In the genomic region with DNA sequence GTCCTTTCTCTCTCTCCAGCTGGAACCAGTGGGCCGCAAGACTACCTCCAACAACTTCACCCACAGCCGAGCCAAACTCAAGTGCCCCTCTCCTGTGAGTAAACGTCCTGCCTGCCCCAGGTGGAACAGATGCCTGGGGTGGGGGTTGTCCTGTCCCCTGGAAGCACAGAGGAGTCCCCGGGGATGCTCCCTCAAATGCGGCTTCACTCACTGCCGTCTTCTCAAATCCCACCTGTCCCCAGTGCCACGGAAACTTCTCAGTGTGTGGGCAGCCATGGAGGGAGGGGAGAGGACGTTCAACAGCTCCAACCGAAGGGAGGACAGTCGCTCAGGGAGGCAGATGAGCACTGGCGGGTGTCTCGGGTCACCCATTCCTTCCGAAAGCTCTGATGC, we compare ENCODE assay signal across 19 cellular contexts.
DNase-seq lines count a peak whose midpoint lies in the region; TF ChIP-seq lines count a peak whose summit lies in the region.
"Had no signal": no experiment of that assay in that cellular context is flagged by ENCODE, and none has a peak within 500 bp of the region (broad histone marks: within the 10 kb centered on the region; RNA-seq: fewer than 3 reads in every experiment).

No MANE protein-coding gene starts in this region.

- no peak overlapping the region for H4K12ac ChIP-seq in trophoblast cell (ENCODE audit: low read depth, low read length)

- H3K4me1 ChIP-seq in BLaER1 (peaks cover 22% of the 10 kb centered on the region), PC-9 (replicated peaks; ENCODE audit: insufficient read depth) (peaks cover 57% of the 10 kb centered on the region), esophagus squamous epithelium (peaks cover 0 to 53% (median 30%) of the 10 kb centered on the region in 3 donors), trophoblast cell (ENCODE audit: control insufficient read depth in 1 of 2, insufficient read depth in 2 of 2, low read length in 2 of 2) (peaks cover 14 to 23% of the 10 kb centered on the region in 2 experiments)

- POLR2A ChIA-PET in PC-9 (lab: Charles Lee; ENCODE audit: unreplicated experiment): interaction anchor here (0.6 kb wide), 1 partner anchor 24 kb away, joined by 3 read pairs; no protein-coding TSS in a partner anchor

- peak overlapping the region; percentile 71 for H4K91ac ChIP-seq in trophoblast cell (ENCODE audit: low read depth, low read length)

- WGBS in esophagus squamous epithelium, 2 donors: 84 to 92% methylated on average over 4 to 12 of the region's 13 CpGs
- no CpG with 5 or more reads among the region's 13 CpGs for WGBS in trophoblast cell (ENCODE audit: extremely low coverage, insufficient coverage, insufficient read length)

- peak overlapping the region; percentile 75 for H2AK5ac ChIP-seq in trophoblast cell (ENCODE audit: low read length)

- H3K36me3 ChIP-seq in BLaER1 (no peaks in the 10 kb centered on the region), PC-9 (ENCODE audit: low read depth) (no peaks in the 10 kb centered on the region), esophagus squamous epithelium (no peaks in the 10 kb centered on the region), trophoblast cell (ENCODE audit: control insufficient read depth in 1 of 2, insufficient read depth in 2 of 2, low read length in 2 of 2) (no peaks in the 10 kb centered on the region)
- H3K36me3 ChIP-seq: HAP-1 had no signal

- H3K4me2 ChIP-seq in BLaER1 (peak overlapping the region; percentile 13; the same call in 1 of the 2 replicates), PC-9 (peak overlapping the region; percentile 65), trophoblast cell (ENCODE audit: low read length) (no peak overlapping the region)

- H3K9ac ChIP-seq in BLaER1 (no peak overlapping the region), trophoblast cell (ENCODE audit: low read length) (no peak overlapping the region)

- no peak overlapping the region for H4K8ac ChIP-seq in trophoblast cell (ENCODE audit: low read depth, low read length)

- peaks cover 43% of the 10 kb centered on the region for H3F3A ChIP-seq in PC-9 (ENCODE audit: insufficient read depth, low read depth)

- peak overlapping the region; percentile 57 for H2BK120ac ChIP-seq in trophoblast cell (ENCODE audit: insufficient read depth, low read length, poor library complexity)

- H2AFZ ChIP-seq in PC-9 (no peak overlapping the region), trophoblast cell (ENCODE audit: insufficient read depth, low read length, poor library complexity) (no peak overlapping the region)

- intact Hi-C loops in PC-9 (cut with micrococcal nuclease; ENCODE audit: unreplicated experiment) (no loop called here), esophagus squamous epithelium (cut with DNase I) (no loop called here)

- H3K4ac ChIP-seq in trophoblast cell (ENCODE audit: low read depth, low read length): no peak overlapping the region

- TF ChIP-seq CTCF in PC-9 (conservative IDR thresholded peaks at IDR 0.05): no peak
- no peak for TF ChIP-seq CTCF in esophagus squamous epithelium (IDR thresholded peaks at IDR 0.05)

- TF ChIP-seq POLR2A in esophagus squamous epithelium (IDR thresholded peaks at IDR 0.05) (no peak), erythroblast (IDR thresholded peaks at IDR 0.05; ENCODE audit: low read length) (no peak)

- H3K9me3 ChIP-seq in BLaER1: no peaks in the 10 kb centered on the region
- no peaks in the 10 kb centered on the region for H3K9me3 ChIP-seq in PC-9 (ENCODE audit: insufficient read depth, low read depth)
- no peaks in the 10 kb centered on the region for H3K9me3 ChIP-seq in esophagus squamous epithelium
- H3K9me3 ChIP-seq in trophoblast cell (ENCODE audit: insufficient read depth, low read depth, low read length): no peaks in the 10 kb centered on the region
- H3K9me3 ChIP-seq: HAP-1 had no signal

- H3K79me2 ChIP-seq in PC-9 (ENCODE audit: low read depth): no peaks in the 10 kb centered on the region
- H3K79me2 ChIP-seq in trophoblast cell (ENCODE audit: control insufficient read depth, insufficient read depth, low read length, poor library complexity): no peaks in the 10 kb centered on the region

- DNase-seq in PC-9: no peak
- no peak for DNase-seq in esophagus squamous epithelium (lab: John Stamatoyannopoulos, UW)
- no peak for DNase-seq in trophoblast cell
- no peak for DNase-seq in erythroblast (lab: John Stamatoyannopoulos, UW)
- no peak for DNase-seq in GM19238 (ENCODE audit: insufficient read length, low spot score)
- DNase-seq in NCI-H345 treated with DMSO at 0.1 percent for 48 hours (lab: John Stamatoyannopoulos, UW; ENCODE audit: unreplicated experiment): no peak
- DNase-seq: CD4-positive, alpha-beta T cell; GOT3; IMR-90; KG1; MM.1S; NCI-H1417; NCI-H1694; NCI-H2081; NCI-H345; NCI-H526 treated with DMSO at 0.1 percent for 48 hours; SHP77 treated with DMSO at 0.1 percent for 48 hours had no signal

- H3K14ac ChIP-seq in trophoblast cell (ENCODE audit: low read length): peak overlapping the region; percentile 5

- no TSS peak for BruUV-seq in PC-9 (replicated peaks; lab: Mats Ljungman, UMichigan)

- H2BK12ac ChIP-seq in trophoblast cell (ENCODE audit: low read length): peak overlapping the region; percentile 80

- H3K23ac ChIP-seq in trophoblast cell (ENCODE audit: low read length): no peak overlapping the region

- CTCF ChIA-PET in PC-9 (lab: Charles Lee): interaction anchor here (1.0 kb wide), 1 partner anchor 16 kb away, joined by 3 read pairs; no protein-coding TSS in a partner anchor

- peaks cover 10% of the 10 kb centered on the region for H3K79me1 ChIP-seq in trophoblast cell (ENCODE audit: low read length)

- H3K27me3 ChIP-seq in BLaER1 (no peaks in the 10 kb centered on the region), PC-9 (ENCODE audit: insufficient read depth, low read depth) (no peaks in the 10 kb centered on the region), esophagus squamous epithelium (no peaks in the 10 kb centered on the region), trophoblast cell (ENCODE audit: insufficient read depth, low read length) (no peaks in the 10 kb centered on the region)

- H3K18ac ChIP-seq in trophoblast cell (ENCODE audit: low read length): peak overlapping the region; percentile 55

- H3K27ac ChIP-seq in BLaER1 (no peak overlapping the region), PC-9 (peak overlapping the region; percentile 72), esophagus squamous epithelium (peak overlapping the region in 3 of 4 donors; percentile 57 to 61 (median 58)), trophoblast cell (ENCODE audit: low read depth, low read length) (no peak overlapping the region)

- no peak overlapping the region for H2BK5ac ChIP-seq in trophoblast cell (ENCODE audit: low read depth, low read length, poor library complexity)

- H4K20me1 ChIP-seq in BLaER1 (no peaks in the 10 kb centered on the region), PC-9 (ENCODE audit: insufficient read depth) (no peaks in the 10 kb centered on the region)

- no peak overlapping the region for H3K4me3 ChIP-seq in BLaER1
- no peak overlapping the region for H3K4me3 ChIP-seq in PC-9
- H3K4me3 ChIP-seq in esophagus squamous epithelium: no peak overlapping the region
- no peak overlapping the region for H3K4me3 ChIP-seq in trophoblast cell (ENCODE audit: low read depth, low read length)
- H3K4me3 ChIP-seq: HAP-1 had no signal

- H3K9me2 ChIP-seq in PC-9 (ENCODE audit: insufficient read depth): no peaks in the 10 kb centered on the region

Comparison
In these comparisons a context has a peak if more than half of its experiments do, and no peak if none do; other contexts are left out.
1. H3K27ac ChIP-seq: peak in PC-9 (single experiment) and esophagus squamous epithelium (3 of 4); none in BLaER1 (single experiment) and trophoblast cell (single experiment).